16 cellular contexts compared by ENCODE assay signal in genomic region chr14:61927015-61927414, GRCh38.
DNase-seq lines count a peak whose midpoint lies in the region; FAIRE-seq and TF ChIP-seq lines count a peak whose summit lies in the region.
"Had no signal": no experiment of that assay in that cellular context is flagged by ENCODE, and none has a peak within 500 bp of the region (broad histone marks: within the 10 kb centered on the region; RNA-seq: fewer than 3 reads in every experiment).

No MANE protein-coding gene starts in this region.

- no peaks in the 10 kb centered on the region for H3K36me3 ChIP-seq in GM23248 (ENCODE audit: low read depth)
- H3K36me3 ChIP-seq in smooth muscle cell (ENCODE audit: low read depth) = no peaks in the 10 kb centered on the region
- H3K36me3 ChIP-seq in CD4-positive, alpha-beta memory T cell (ENCODE audit: insufficient read depth, low read length) = no peaks in the 10 kb centered on the region
- H3K36me3 ChIP-seq: right lobe of liver had no signal

- in situ Hi-C loops in GM23248 (cut with MboI) = no loop called here

- no peaks in the 10 kb centered on the region for H3K9me2 ChIP-seq in GM23248 (ENCODE audit: insufficient read depth)

- H3K27me3 ChIP-seq in GM23248 (replicated peaks; ENCODE audit: insufficient read depth) = no peaks in the 10 kb centered on the region
- no peaks in the 10 kb centered on the region for H3K27me3 ChIP-seq in smooth muscle cell (ENCODE audit: low read depth)
- no peaks in the 10 kb centered on the region for H3K27me3 ChIP-seq in CD4-positive, alpha-beta memory T cell (ENCODE audit: insufficient read depth, low read length)
- H3K27me3 ChIP-seq: right lobe of liver had no signal

- H2AFZ ChIP-seq in GM23248 (no peak overlapping the region), smooth muscle cell (ENCODE audit: low read depth) (no peak overlapping the region)

- no peaks in the 10 kb centered on the region for H3K9me3 ChIP-seq in GM23248 (ENCODE audit: low read depth)
- H3K9me3 ChIP-seq in smooth muscle cell (replicated peaks; ENCODE audit: low read depth) = no peaks in the 10 kb centered on the region
- H3K9me3 ChIP-seq in CD4-positive, alpha-beta memory T cell (ENCODE audit: control insufficient read depth in 1 of 2, low read length in 2 of 2) = no peaks in the 10 kb centered on the region
- H3K9me3 ChIP-seq: right lobe of liver had no signal

- H3F3A ChIP-seq in GM23248 (ENCODE audit: insufficient read depth) = peaks cover 22% of the 10 kb centered on the region
- no peaks in the 10 kb centered on the region for H3F3A ChIP-seq in smooth muscle cell (ENCODE audit: low read depth)

- H3K27ac Mint-ChIP-seq in CD4-positive, alpha-beta memory T cell = no peak overlapping the region
- no peak overlapping the region for H3K27ac Mint-ChIP-seq in glutamatergic neuron (ENCODE audit: unreplicated experiment)
- H3K27ac Mint-ChIP-seq: natural killer cell treated with Interleukin-12 subunit alpha and Interleukin-12 subunit beta and Interleukin-15 and Interleukin-18, amount 100 ng/mL, for 72 hours; T-helper 1 cell treated with Interleukin-12 subunit alpha and Interleukin-12 subunit beta and Interleukin-4 antibody, amounts not matched to agents 30 μg/mL and 1 μg/mL, for 36 hours had no signal

- H3K9me3 Mint-ChIP-seq in CD4-positive, alpha-beta memory T cell = no peaks in the 10 kb centered on the region
- H3K9me3 Mint-ChIP-seq in glutamatergic neuron (ENCODE audit: unreplicated experiment) = peaks cover 2% of the 10 kb centered on the region
- H3K9me3 Mint-ChIP-seq: activated T-cell treated with anti-CD3 and anti-CD28 coated beads, Interleukin-2, amount 50 U/mL, for 4 hours; natural killer cell treated with Interleukin-12 subunit alpha and Interleukin-12 subunit beta and Interleukin-15 and Interleukin-18, amount 100 ng/mL, for 72 hours; T-helper 1 cell treated with Interleukin-12 subunit alpha and Interleukin-12 subunit beta and Interleukin-4 antibody, amounts not matched to agents 30 μg/mL and 1 μg/mL, for 36 hours had no signal

- H3K4me3 Mint-ChIP-seq in CD4-positive, alpha-beta memory T cell = no peak overlapping the region
- no peak overlapping the region for H3K4me3 Mint-ChIP-seq in glutamatergic neuron (ENCODE audit: unreplicated experiment)
- H3K4me3 Mint-ChIP-seq: activated T-cell treated with anti-CD3 and anti-CD28 coated beads, Interleukin-2, amount 50 U/mL, for 4 hours; natural killer cell treated with Interleukin-12 subunit alpha and Interleukin-12 subunit beta and Interleukin-15 and Interleukin-18, amount 100 ng/mL, for 72 hours; T-helper 1 cell treated with Interleukin-12 subunit alpha and Interleukin-12 subunit beta and Interleukin-4 antibody, amounts not matched to agents 30 μg/mL and 1 μg/mL, for 36 hours had no signal

- FAIRE-seq in RCC 7860 (lab: Jason Lieb, UNC) = no peak

- H3K9ac ChIP-seq in GM23248 (no peak overlapping the region), smooth muscle cell (ENCODE audit: low read depth) (peak overlapping the region; percentile 43)

- DNase-seq in GM23248 (peak; percentile 75), RPMI7951 (ENCODE audit: low read depth) (peak; percentile 70), fibroblast of the aortic adventitia (ENCODE audit: low read depth) (peak; percentile 20), smooth muscle cell (lab: John Stamatoyannopoulos, UW; ENCODE audit: unreplicated experiment) (no peak), glutamatergic neuron (no peak), RCC 7860 (ENCODE audit: low spot score) (no peak)
- no peak for DNase-seq in CD4-positive, alpha-beta memory T cell
- DNase-seq: activated CD4-positive, alpha-beta T cell treated with anti-CD3 and anti-CD28 coated beads for 48 hours; activated T-cell treated with anti-CD3 and anti-CD28 coated beads, Interleukin-2, amount 50 U/mL, for 4 hours; COR-L47; NCI-H2227 treated with DMSO at 0.1 percent for 48 hours; OCI-M1; right lobe of liver; stimulated activated naive CD8-positive, alpha-beta T cell treated with anti-CD3 and anti-CD28 coated beads, Interleukin-15, Interleukin-2, amounts not matched to agents 100 U/mL and 50 U/mL, for 24 hours had no signal

- no peak for TF ChIP-seq CTCF in fibroblast of the aortic adventitia (IDR thresholded peaks at IDR 0.05; ENCODE audit: insufficient read depth, low read length)
- TF ChIP-seq CTCF in smooth muscle cell (IDR thresholded peaks at IDR 0.05; ENCODE audit: borderline replicate concordance, insufficient read depth, poor library complexity, severe bottlenecking) = no peak
- TF ChIP-seq CTCF in glutamatergic neuron (IDR thresholded peaks at IDR 0.05; ENCODE audit: partially characterized antibody, unreplicated experiment) = no peak

- 4 to 5% methylated on average over 1 of the region's 1 CpG for WGBS in GM23248 (ENCODE audit: low coverage in 1 of 2, low lambda C conversion rate in 2 of 2, missing lambda C conversion rate in 2 of 2), 2 experiments
- 35% methylated on average over 1 of the region's 1 CpG for WGBS in smooth muscle cell (ENCODE audit: low lambda C conversion rate)

- POLR2A ChIA-PET in CD4-positive, alpha-beta memory T cell (lab: Charles Lee; ENCODE audit: partially characterized antibody) = no interaction called here

- peaks cover 3 to 9% of the 10 kb centered on the region in 2 donors for H3K27me3 Mint-ChIP-seq in CD4-positive, alpha-beta memory T cell
- H3K27me3 Mint-ChIP-seq in glutamatergic neuron (ENCODE audit: unreplicated experiment) = peaks cover 2% of the 10 kb centered on the region

- CTCF ChIA-PET in CD4-positive, alpha-beta memory T cell (lab: Charles Lee; ENCODE audit: partially characterized antibody) = no interaction called here

- H4K20me1 ChIP-seq in GM23248 (ENCODE audit: insufficient read depth) = no peaks in the 10 kb centered on the region
- H4K20me1 ChIP-seq in smooth muscle cell (ENCODE audit: low read depth) = no peaks in the 10 kb centered on the region

- H3K27ac ChIP-seq in GM23248 (peak overlapping the region; percentile 48), smooth muscle cell (ENCODE audit: low read depth) (peak overlapping the region; percentile 77)
- H3K27ac ChIP-seq in CD4-positive, alpha-beta memory T cell (ENCODE audit: low read depth, low read length) = no peak overlapping the region
- H3K27ac ChIP-seq: right lobe of liver had no signal

- no peaks in the 10 kb centered on the region for H3K79me2 ChIP-seq in GM23248 (ENCODE audit: insufficient read depth)
- no peaks in the 10 kb centered on the region for H3K79me2 ChIP-seq in smooth muscle cell (ENCODE audit: low read depth)

- intact Hi-C loops in CD4-positive, alpha-beta memory T cell (cut with micrococcal nuclease) = no loop called here

- peak overlapping the region; percentile 47 for H3K4me3 ChIP-seq in GM23248
- H3K4me3 ChIP-seq in fibroblast of the aortic adventitia (ENCODE audit: low read depth, low read length) = no peak overlapping the region
- H3K4me3 ChIP-seq in smooth muscle cell = no peak overlapping the region
- no peak overlapping the region for H3K4me3 ChIP-seq in CD4-positive, alpha-beta memory T cell (ENCODE audit: low read length in 2 of 2)
- H3K4me3 ChIP-seq: right lobe of liver had no signal

- H3K4me1 Mint-ChIP-seq in CD4-positive, alpha-beta memory T cell = peaks cover 0 to 1% (median 0%) of the 10 kb centered on the region in 4 donors
- H3K4me1 Mint-ChIP-seq in glutamatergic neuron (ENCODE audit: low read depth, unreplicated experiment) = peaks cover 11% of the 10 kb centered on the region

- no peaks in the 10 kb centered on the region for H3K36me3 Mint-ChIP-seq in CD4-positive, alpha-beta memory T cell
- H3K36me3 Mint-ChIP-seq in glutamatergic neuron (ENCODE audit: unreplicated experiment) = peaks cover under 1% of the 10 kb centered on the region
- H3K36me3 Mint-ChIP-seq: natural killer cell treated with Interleukin-12 subunit alpha and Interleukin-12 subunit beta and Interleukin-15 and Interleukin-18, amount 100 ng/mL, for 72 hours had no signal

- H3K4me1 ChIP-seq in GM23248 (ENCODE audit: insufficient read depth) (peaks cover 32% of the 10 kb centered on the region), smooth muscle cell (ENCODE audit: low read depth) (no peaks in the 10 kb centered on the region)
- no peaks in the 10 kb centered on the region for H3K4me1 ChIP-seq in CD4-positive, alpha-beta memory T cell (ENCODE audit: insufficient read depth, low read length)

- peak overlapping the region; percentile 77 for H3K4me2 ChIP-seq in GM23248 (ENCODE audit: unreplicated experiment)
- peak overlapping the region; percentile 54 for H3K4me2 ChIP-seq in smooth muscle cell

Comparison
In these comparisons a context has a peak if more than half of its experiments do, and no peak if none do; other contexts are left out.
1. DNase-seq: peak in GM23248 (single experiment), RPMI7951 (single experiment) and fibroblast of the aortic adventitia (single experiment); none in smooth muscle cell (single experiment), CD4-positive, alpha-beta memory T cell (0 of 5), glutamatergic neuron (single experiment) and RCC 7860 (single experiment).